Comparison of ENCODE assay signal across 1 cellular context in the genomic region with DNA sequence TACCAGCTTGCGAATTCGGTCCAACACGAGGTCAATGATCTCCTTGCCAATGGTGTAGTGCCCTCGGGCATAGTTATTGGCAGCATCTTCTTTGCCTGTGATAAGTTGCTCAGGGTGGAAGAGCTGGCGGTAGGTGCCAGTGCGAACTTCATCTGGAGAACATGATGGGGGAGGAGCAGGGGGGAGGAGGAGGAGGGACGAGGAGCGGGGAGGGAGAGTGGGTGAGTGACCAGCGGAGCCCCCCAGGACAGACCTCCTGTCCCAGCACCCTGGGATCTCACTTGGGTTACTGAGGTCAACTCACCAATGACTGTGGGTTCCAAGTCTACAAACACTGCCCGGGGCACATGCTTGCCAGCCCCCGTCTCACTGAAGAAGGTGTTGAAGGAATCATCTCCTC.
TF ChIP-seq lines count a peak whose summit lies in the region.

No MANE protein-coding gene starts in this region.

TF ChIP-seq in SK-N-SH, 30 proteins besides CTCF, POLR2A, EP300 and RAD21:
- 0 out of 2 replicates have a peak, but pooled peaks have one; percentile 19 for TF ChIP-seq POLR2AphosphoS5 (IDR thresholded peaks at IDR 0.05; ENCODE audit: low read depth, low read length)
